Comparison of ENCODE assay signal across 29 cellular contexts in the genomic region with DNA sequence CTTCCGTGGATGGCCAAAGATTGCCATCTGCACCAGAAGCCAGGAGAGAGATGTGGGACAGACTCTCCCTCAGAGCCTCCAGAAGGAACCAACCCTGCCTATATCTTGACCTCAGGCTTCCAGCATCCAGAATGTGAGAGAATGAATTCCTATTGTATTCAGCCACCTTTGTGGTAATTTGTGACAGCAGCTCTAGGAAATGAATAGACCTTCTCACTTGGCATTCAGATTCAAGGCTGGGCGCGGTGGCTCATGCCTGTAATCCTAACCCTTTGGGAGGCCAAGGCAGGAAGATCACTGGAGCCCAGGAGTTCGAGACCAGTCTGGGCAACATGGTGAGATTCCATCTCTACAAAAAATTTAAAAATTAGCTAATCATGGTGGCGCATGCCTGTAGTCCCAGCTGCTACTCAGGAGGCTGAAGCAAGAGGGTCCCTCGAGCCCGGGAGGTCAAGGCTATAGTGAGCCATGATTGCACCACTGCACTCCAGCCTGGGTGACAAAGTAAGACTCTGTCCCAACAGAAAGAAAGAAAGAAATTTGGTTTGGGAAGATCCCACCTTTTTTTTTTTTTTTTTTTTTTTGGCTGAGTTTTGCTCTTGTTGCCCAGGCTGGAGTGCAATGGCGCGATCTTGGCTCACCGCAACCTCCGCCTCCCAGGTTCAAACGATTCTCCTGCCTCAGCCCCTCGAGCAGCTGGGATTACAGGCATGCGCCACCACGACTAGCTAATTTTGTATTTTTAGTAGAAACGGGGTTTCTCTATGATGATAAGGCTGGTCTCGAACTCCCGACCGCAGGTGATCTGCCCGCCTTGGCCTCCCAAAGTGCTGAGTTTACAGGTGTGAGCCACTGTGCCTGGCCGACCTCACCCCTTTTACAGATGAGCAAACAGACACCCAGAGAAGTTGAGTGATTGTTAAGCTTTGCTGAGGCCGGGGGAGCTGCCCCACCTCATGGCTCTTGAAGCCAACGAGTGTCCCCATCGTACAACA. TPM values are rescaled to one million over a fixed set of nuclear protein-coding genes. Genes with fewer than 3 reads are reported as not detected.
"Had no signal": no experiment of that assay in that cellular context is flagged by ENCODE, and none has a peak within 500 bp of the region (broad histone marks: within the 10 kb centered on the region; RNA-seq: fewer than 3 reads in every experiment).

No MANE protein-coding gene starts in this region.

- H3K79me2 ChIP-seq: hepatocyte had no signal

- H3K27me3 ChIP-seq: colonic mucosa, esophagus muscularis mucosa, foreskin keratinocyte, gastroesophageal sphincter, heart left ventricle, hepatocyte, ovary, spleen had no signal

- H3K9me3 ChIP-seq: colonic mucosa, esophagus muscularis mucosa, gastroesophageal sphincter, mucosa of descending colon, ovary, psoas muscle had no signal

- ATAC-seq: foreskin keratinocyte; gastroesophageal sphincter; heart left ventricle; mucosa of descending colon; natural killer cell treated with Interleukin-12 subunit alpha and Interleukin-12 subunit beta and Interleukin-15 and Interleukin-18, amount 100 ng/mL, for 72 hours; psoas muscle; right cardiac atrium; stimulated activated memory B cell treated with anti-CD40 and anti-IgM and Interleukin-4, amounts not matched to agents 10 μg/mL and 1 μg/mL and 100 μg/mL, for 72 hours had no signal

- H3K36me3 ChIP-seq: colonic mucosa, esophagus muscularis mucosa, gastroesophageal sphincter, heart left ventricle, ovary, spleen had no signal

- H3K4me3 ChIP-seq: colonic mucosa, esophagus muscularis mucosa, gastroesophageal sphincter, heart left ventricle, hepatocyte, lung, mucosa of descending colon, ovary, psoas muscle, skin epidermis, spleen had no signal

- H3K27ac ChIP-seq: colonic mucosa, esophagus muscularis mucosa, foreskin keratinocyte, gastroesophageal sphincter, heart left ventricle, hepatocyte, ovary, psoas muscle, skin epidermis, spleen had no signal

- H3K4me2 ChIP-seq: hepatocyte had no signal

- H3K4me1 ChIP-seq: psoas muscle had no signal

- H2AFZ ChIP-seq: hepatocyte had no signal

- DNase-seq: colonic mucosa; dermis blood vessel endothelial cell; effector memory CD4-positive, alpha-beta T cell; foreskin keratinocyte; heart left ventricle; kidney glomerular epithelial cell; mucosa of descending colon; naive B cell; nucleus accumbens; psoas muscle; spleen; stimulated activated CD4-positive, alpha-beta T cell treated with anti-CD3 and anti-CD28 coated beads, Interleukin-4, amount 100 ng/mL, for 4 hours had no signal

RNA-seq across cellular contexts. Expression of a gene that starts 4.3 kb away (rescaled TPM):
- total RNA-seq: chondrocyte; colonic mucosa; dermis blood vessel endothelial cell; endothelial cell of umbilical vein; epithelial cell of proximal tubule; esophagus muscularis mucosa; fibroblast of lung; foreskin keratinocyte; gastroesophageal sphincter; heart left ventricle; hepatocyte; liver; lung; mucosa of descending colon; natural killer cell treated with Interleukin-12 subunit alpha and Interleukin-12 subunit beta and Interleukin-15 and Interleukin-18, amount 100 ng/mL, for 72 hours; neural crest cell; psoas muscle; renal cortical epithelial cell; right cardiac atrium; spleen had no signal
- polyA plus RNA-seq: endothelial cell of umbilical vein, fibroblast of lung, foreskin keratinocyte, heart left ventricle, hepatocyte, liver, lung, ovary, psoas muscle, right cardiac atrium, spleen, thymus had no signal
